ENCODE assay signal across 9 cellular contexts in genomic region chr10:14602807-14603538, GRCh38.
A peak's percentile ranks its signal among the peaks of the same experiment; 100 is the strongest.
DNase-seq lines count a peak whose midpoint lies in the region; ATAC-seq, FAIRE-seq and TF ChIP-seq lines count a peak whose summit lies in the region.
"Had no signal": no experiment of that assay in that cellular context is flagged by ENCODE, and none has a peak within 500 bp of the region (broad histone marks: within the 10 kb centered on the region; RNA-seq: fewer than 3 reads in every experiment).

No MANE protein-coding gene starts in this region.

- in situ Hi-C loops in HepG2 (cut with HindIII; ENCODE audit: extremely low pct_ligation_motif_present, low pct_unique_long_range_greater_than_20kb): no loop called here

- DNase-seq in activated T-cell treated with anti-CD3 and anti-CD28 coated beads, Interleukin-2, amount 50 U/mL, for 4 hours: no peak
- DNase-seq in activated T-cell treated with anti-CD3 and anti-CD28 coated beads, Interleukin-2, amount 50 U/mL, for 1 hour: no peak
- DNase-seq in ascending aorta (ENCODE audit: low spot score in 2 of 2): no peak
- no peak for DNase-seq in HepG2 (ENCODE audit: low spot score)
- DNase-seq in tibial nerve (ENCODE audit: low spot score in 2 of 2): no peak
- no peak for DNase-seq in NCI-H1092 treated with DMSO at 0.1 percent for 48 hours (lab: John Stamatoyannopoulos, UW)
- no peak for DNase-seq in posterior cingulate gyrus
- DNase-seq in occipital lobe (lab: John Stamatoyannopoulos, UW): no peak

- H3K27me3 ChIP-seq in ascending aorta (no peaks in the 10 kb centered on the region), HepG2 (ENCODE audit: control insufficient read depth in 1 of 2, insufficient read depth in 2 of 2, low read length in 2 of 2) (no peaks in the 10 kb centered on the region), tibial nerve (no peaks in the 10 kb centered on the region)

- H3K4me2 ChIP-seq in HepG2 (ENCODE audit: low read depth, low read length): peak overlapping the region; percentile 97

- TF ChIP-seq CTCF in ascending aorta (IDR thresholded peaks at IDR 0.05) (no peak), HepG2 (CRISPR knock-in tag; IDR thresholded peaks at IDR 0.05) (no peak), tibial nerve (IDR thresholded peaks at IDR 0.05) (no peak)

- H2AFZ ChIP-seq in HepG2 (ENCODE audit: low read length): no peak overlapping the region

- POLR2A ChIA-PET in HepG2 (lab: Yijun Ruan, JAX): interaction anchor here (1.5 kb wide), 1 partner anchor 24 kb away, joined by 4 read pairs; no protein-coding TSS in a partner anchor

- H3K4me1 ChIP-seq in ascending aorta (peaks cover 0 to 12% of the 10 kb centered on the region in 2 donors), HepG2 (ENCODE audit: insufficient read depth, low read length) (peaks cover 71% of the 10 kb centered on the region), tibial nerve (peaks cover 0 to 30% (median 13%) of the 10 kb centered on the region in 4 donors)

- H3K4me3 Mint-ChIP-seq in activated T-cell treated with anti-CD3 and anti-CD28 coated beads, Interleukin-2, amount 50 U/mL, for 4 hours: peak overlapping the region; percentile 95

- H3K27me3 Mint-ChIP-seq in activated T-cell treated with anti-CD3 and anti-CD28 coated beads, Interleukin-2, amount 50 U/mL, for 4 hours (ENCODE audit: low read depth): no peaks in the 10 kb centered on the region

- H4K20me1 ChIP-seq in HepG2 (ENCODE audit: insufficient read depth, low read length): peaks cover 3% of the 10 kb centered on the region; the same call in 1 of the 2 replicates

- no peak for TF ChIP-seq RAD21 in HepG2 (CRISPR knock-in tag; IDR thresholded peaks at IDR 0.05)

- peaks cover 71% of the 10 kb centered on the region for H3K4me1 Mint-ChIP-seq in activated T-cell treated with anti-CD3 and anti-CD28 coated beads, Interleukin-2, amount 50 U/mL, for 4 hours (ENCODE audit: low read depth)

- TF ChIP-seq POLR2A in HepG2 (IDR thresholded peaks at IDR 0.05; ENCODE audit: insufficient read depth in 1 of 2, low read depth in 2 of 2, low read length in 2 of 2) (no peak), tibial nerve (IDR thresholded peaks at IDR 0.05) (no peak)

- H3K27ac ChIP-seq in ascending aorta (peak overlapping the region in 1 of 2 donors; percentile 38), HepG2 (ENCODE audit: extremely low read length, insufficient read depth, low read length) (no peak overlapping the region), tibial nerve (peak overlapping the region in 3 of 4 donors; percentile 68 to 84 (median 71))

- CTCF ChIA-PET in HepG2 (lab: Yijun Ruan, JAX; ENCODE audit: low intra/inter-chr PET ratio, low total read pairs): no interaction called here

- no peak for FAIRE-seq in HepG2 (lab: Jason Lieb, UNC)
- FAIRE-seq: G401.6 had no signal

- peaks cover 26% of the 10 kb centered on the region for H3K36me3 Mint-ChIP-seq in activated T-cell treated with anti-CD3 and anti-CD28 coated beads, Interleukin-2, amount 50 U/mL, for 4 hours (ENCODE audit: insufficient read depth)

- TF ChIP-seq EP300 in HepG2 (IDR thresholded peaks at IDR 0.05; ENCODE audit: low read depth in 2 of 2, low read length in 2 of 2): no peak
- no peak for TF ChIP-seq EP300 in HepG2 (CRISPR knock-in tag; IDR thresholded peaks at IDR 0.05; ENCODE audit: borderline replicate concordance)
- TF ChIP-seq EP300 in tibial nerve (IDR thresholded peaks at IDR 0.05): no peak

- ATAC-seq in activated T-cell treated with anti-CD3 and anti-CD28 coated beads, Interleukin-2, amount 50 U/mL, for 4 hours: no peak
- no peak for ATAC-seq in HepG2

- 21% methylated on average over 9 of the region's 9 CpGs for WGBS in HepG2 (ENCODE audit: low lambda C conversion rate)
- 32 to 36% methylated on average over 9 of the region's 9 CpGs for WGBS in tibial nerve, 2 donors

- H3K4me3 ChIP-seq in ascending aorta: peak overlapping the region; percentile 78 to 90
- H3K4me3 ChIP-seq in HepG2 (replicated peaks in 1 of 3; ENCODE audit: insufficient read depth in 1 of 3, low read depth in 2 of 3, low read length in 3 of 3): peak overlapping the region; percentile 74 to 91 (median 82)
- peak overlapping the region; percentile 41 to 73 (median 52) for H3K4me3 ChIP-seq in tibial nerve

- BruUV-seq in HepG2 (replicated peaks; lab: Mats Ljungman, UMichigan): TSS peak; percentile 53

- intact Hi-C loops in ascending aorta (cut with DNase I): loop anchor here (5.0 to 10.0 kb wide), 4 partner anchors 66 to 352 kb away; partner anchors contain the start of genes DCLRE1C and MEIG1
- intact Hi-C loops in HepG2 (cut with micrococcal nuclease; ENCODE audit: unreplicated experiment): loop anchor here (5.0 to 10.0 kb wide), 2 partner anchors 66 to 352 kb away; partner anchors contain the start of genes DCLRE1C and MEIG1
- intact Hi-C loops in posterior cingulate gyrus (cut with DNase I): loop anchor here (5.0 kb wide), 3 partner anchors 36 to 274 kb away; partner anchors contain the start of genes CDNF, HSPA14, MSANTD7 and SUV39H2

- H3K9me3 Mint-ChIP-seq in activated T-cell treated with anti-CD3 and anti-CD28 coated beads, Interleukin-2, amount 50 U/mL, for 4 hours: no peaks in the 10 kb centered on the region

- H3K9me3 ChIP-seq in ascending aorta (no peaks in the 10 kb centered on the region), HepG2 (ENCODE audit: low read length) (no peaks in the 10 kb centered on the region), tibial nerve (no peaks in the 10 kb centered on the region)

- peaks cover 44% of the 10 kb centered on the region for H3K79me2 ChIP-seq in HepG2 (ENCODE audit: insufficient read depth, low read length)

- H3K36me3 ChIP-seq in ascending aorta: no peaks in the 10 kb centered on the region
- H3K36me3 ChIP-seq in HepG2 (replicated peaks in 1 of 2; ENCODE audit: control insufficient read depth in 1 of 2, insufficient read depth in 2 of 2, low read length in 2 of 2): peaks cover 3 to 15% of the 10 kb centered on the region in 2 experiments; a peak in 4 of 5 replicates
- H3K36me3 ChIP-seq in tibial nerve: peaks cover 0 to 17% (median 0%) of the 10 kb centered on the region in 3 donors

- H3K9ac ChIP-seq in HepG2 (ENCODE audit: insufficient read depth, low read depth, low read length): peak overlapping the region; percentile 74

TF ChIP-seq in HepG2, 621 proteins besides CTCF, POLR2A, EP300 and RAD21 (continues in another document):
- TF ChIP-seq HMG20A (CRISPR knock-in tag; IDR thresholded peaks at IDR 0.05; ENCODE audit: borderline replicate concordance) (no peak), CREM (IDR thresholded peaks at IDR 0.05) (no peak), CREM (CRISPR knock-in tag; IDR thresholded peaks at IDR 0.05) (no peak), SNAPC2 (CRISPR knock-in tag; IDR thresholded peaks at IDR 0.05) (no peak), ZNF710 (CRISPR knock-in tag; IDR thresholded peaks at IDR 0.05; ENCODE audit: borderline replicate concordance) (no peak), RORA (CRISPR knock-in tag; IDR thresholded peaks at IDR 0.05) (no peak), GLMP (CRISPR knock-in tag; IDR thresholded peaks at IDR 0.05; ENCODE audit: borderline replicate concordance) (no peak), GTF3A (CRISPR knock-in tag; conservative IDR thresholded peaks at IDR 0.05) (no peak), MTA3 (CRISPR knock-in tag; IDR thresholded peaks at IDR 0.05) (no peak), ELK4 (CRISPR knock-in tag; IDR thresholded peaks at IDR 0.05; ENCODE audit: borderline replicate concordance) (no peak)
